11 cellular contexts compared by ENCODE assay signal in genomic region chr2:216555274-216555673, GRCh38. TPM values are rescaled to one million over a fixed set of nuclear protein-coding genes. Genes with fewer than 3 reads are reported as not detected.
DNase-seq lines count a peak whose midpoint lies in the region; ATAC-seq, FAIRE-seq and TF ChIP-seq lines count a peak whose summit lies in the region.
"Had no signal": no experiment of that assay in that cellular context is flagged by ENCODE, and none has a peak within 500 bp of the region (broad histone marks: within the 10 kb centered on the region; RNA-seq: fewer than 3 reads in every experiment).

No MANE protein-coding gene starts in this region.

- H3K4me1 Mint-ChIP-seq in brain, result peaks cover 68% of the 10 kb centered on the region
- H3K4me1 Mint-ChIP-seq in activated T-helper 2 cell treated with anti-CD3 and anti-CD28 coated beads, Interferon-gamma antibody, Interleukin-2, Interleukin-4, amounts not matched to agents 10 μg/mL and 5 μg/mL and 100 μg/mL, durations not matched to agents 14 hours and 24 hours and 36 hours (ENCODE audit: low read depth), result no peaks in the 10 kb centered on the region
- H3K4me1 Mint-ChIP-seq: CD4-positive, alpha-beta memory T cell had no signal

- no peak for FAIRE-seq in small intestine (lab: Jason Lieb, UNC)
- FAIRE-seq: colon had no signal

- H3K4me1 ChIP-seq in left lung (peaks cover 5 to 11% of the 10 kb centered on the region in 2 donors), small intestine (ENCODE audit: control insufficient read depth in 2 of 2, insufficient read depth in 1 of 2, low read depth in 1 of 2, low read length in 1 of 2) (no peaks in the 10 kb centered on the region)

- H3K4me3 ChIP-seq in left lung (no peak overlapping the region), small intestine (ENCODE audit: low read depth in 1 of 2, low read length in 2 of 2) (no peak overlapping the region)
- H3K4me3 ChIP-seq: ovary had no signal

- no peaks in the 10 kb centered on the region for H3K9me3 Mint-ChIP-seq in brain
- H3K9me3 Mint-ChIP-seq in activated T-helper 2 cell treated with anti-CD3 and anti-CD28 coated beads, Interferon-gamma antibody, Interleukin-2, Interleukin-4, amounts not matched to agents 10 μg/mL and 5 μg/mL and 100 μg/mL, durations not matched to agents 14 hours and 24 hours and 36 hours, result no peaks in the 10 kb centered on the region
- H3K9me3 Mint-ChIP-seq: CD4-positive, alpha-beta memory T cell had no signal

- intact Hi-C loops in left lung (cut with DNase I), result no loop called here
- intact Hi-C loops in activated T-helper 2 cell treated with anti-CD3 and anti-CD28 coated beads, Interferon-gamma antibody, Interleukin-2, Interleukin-4, amounts not matched to agents 10 μg/mL and 5 μg/mL and 100 μg/mL, durations not matched to agents 14 hours and 24 hours and 36 hours (cut with micrococcal nuclease), result no loop called here

- in situ Hi-C loops in ACHN (cut with HindIII; ENCODE audit: low pct_ligation_motif_present, low pct_unique_long_range_greater_than_20kb, low sequenced_read_pairs), result no loop called here

- H3K9me3 ChIP-seq in left lung, result no peaks in the 10 kb centered on the region
- H3K9me3 ChIP-seq in small intestine (ENCODE audit: control insufficient read depth, low read depth), result no peaks in the 10 kb centered on the region
- H3K9me3 ChIP-seq: ovary had no signal

- peak; percentile 73 for ATAC-seq in left lung
- ATAC-seq in GM18502 (IDR thresholded peaks at IDR 0.05; ENCODE audit: poor library complexity, unreplicated experiment), result no peak

- H3K27me3 Mint-ChIP-seq in brain, result peaks cover 3% of the 10 kb centered on the region
- H3K27me3 Mint-ChIP-seq in activated T-helper 2 cell treated with anti-CD3 and anti-CD28 coated beads, Interferon-gamma antibody, Interleukin-2, Interleukin-4, amounts not matched to agents 10 μg/mL and 5 μg/mL and 100 μg/mL, durations not matched to agents 14 hours and 24 hours and 36 hours (ENCODE audit: low read depth), result no peaks in the 10 kb centered on the region

- H3K27me3 ChIP-seq in left lung (no peaks in the 10 kb centered on the region), small intestine (ENCODE audit: control insufficient read depth in 2 of 2, insufficient read depth in 2 of 2, low read length in 2 of 2) (no peaks in the 10 kb centered on the region)
- H3K27me3 ChIP-seq: ovary had no signal

- no peak for TF ChIP-seq CTCF in brain (conservative IDR thresholded peaks at IDR 0.05)
- no peak for TF ChIP-seq CTCF in left lung (IDR thresholded peaks at IDR 0.05)

- 44 to 52% (median 48%) methylated on average over 6 of the region's 6 CpGs for WGBS in small intestine, 3 donors

- peak overlapping the region in 2 of 5 experiments; percentile 7 to 67 for H3K4me3 Mint-ChIP-seq in brain
- no peak overlapping the region for H3K4me3 Mint-ChIP-seq in activated T-helper 2 cell treated with anti-CD3 and anti-CD28 coated beads, Interferon-gamma antibody, Interleukin-2, Interleukin-4, amounts not matched to agents 10 μg/mL and 5 μg/mL and 100 μg/mL, durations not matched to agents 14 hours and 24 hours and 36 hours (ENCODE audit: low read depth)
- H3K4me3 Mint-ChIP-seq: CD4-positive, alpha-beta memory T cell had no signal

- peak overlapping the region in 4 of 5 experiments; percentile 74 to 93 (median 86) for H3K27ac Mint-ChIP-seq in brain
- H3K27ac Mint-ChIP-seq in activated T-helper 2 cell treated with anti-CD3 and anti-CD28 coated beads, Interferon-gamma antibody, Interleukin-2, Interleukin-4, amounts not matched to agents 10 μg/mL and 5 μg/mL and 100 μg/mL, durations not matched to agents 14 hours and 24 hours and 36 hours, result no peak overlapping the region
- H3K27ac Mint-ChIP-seq: CD4-positive, alpha-beta memory T cell had no signal

- H3K36me3 Mint-ChIP-seq in brain, result no peaks in the 10 kb centered on the region
- H3K36me3 Mint-ChIP-seq in activated T-helper 2 cell treated with anti-CD3 and anti-CD28 coated beads, Interferon-gamma antibody, Interleukin-2, Interleukin-4, amounts not matched to agents 10 μg/mL and 5 μg/mL and 100 μg/mL, durations not matched to agents 14 hours and 24 hours and 36 hours (ENCODE audit: low read depth), result no peaks in the 10 kb centered on the region
- H3K36me3 Mint-ChIP-seq: CD4-positive, alpha-beta memory T cell had no signal

- H3K27ac ChIP-seq in left lung (no peak overlapping the region), small intestine (ENCODE audit: low read depth in 1 of 2, low read length in 1 of 2) (no peak overlapping the region)
- H3K27ac ChIP-seq: ovary had no signal

- DNase-seq in ACHN (peak; percentile 50), M059J (ENCODE audit: low read depth) (peak; percentile 92), left lung (peak in 1 of 2 donors; percentile 73), small intestine (no peak), mesenteric fat pad (ENCODE audit: low spot score) (no peak)
- DNase-seq in activated T-helper 2 cell treated with anti-CD3 and anti-CD28 coated beads, Interferon-gamma antibody, Interleukin-2, Interleukin-4, amounts not matched to agents 10 μg/mL and 5 μg/mL and 100 μg/mL, durations not matched to agents 14 hours and 24 hours and 36 hours (ENCODE audit: low spot score), result no peak
- DNase-seq: CD4-positive, alpha-beta memory T cell had no signal

- H3K36me3 ChIP-seq in left lung, result no peaks in the 10 kb centered on the region
- no peaks in the 10 kb centered on the region for H3K36me3 ChIP-seq in small intestine (ENCODE audit: control insufficient read depth in 2 of 2, insufficient read depth in 2 of 2, low read length in 2 of 2)
- H3K36me3 ChIP-seq: ovary had no signal

RNA-seq across cellular contexts. Expression of gene RPL37A, which starts 56.6 kb away (rescaled TPM):
- total RNA-seq in M059J (2014; rRNA removed; shearing (Covaris generic)), result 761 and 975 TPM in 2 replicates
- polyA plus RNA-seq in brain (ENCODE audit: insufficient read depth, low read depth, low replicate concordance) (6,566 TPM), small intestine (1,000 to 10,000 TPM; 1,824 to 4,790 (median 3,591) TPM)
- total RNA-seq in left lung (1,000 to 10,000 TPM; 1,937 to 1,986 TPM), mesenteric fat pad (1,983 TPM)
- total RNA-seq in activated T-helper 2 cell treated with anti-CD3 and anti-CD28 coated beads, Interferon-gamma antibody, Interleukin-2, Interleukin-4, amounts not matched to agents 10 μg/mL and 5 μg/mL and 100 μg/mL, durations not matched to agents 14 hours and 24 hours and 36 hours, result 3,117 and 3,296 TPM in 2 replicates

Comparison
In these comparisons a context has a peak if more than half of its experiments do, and no peak if none do; other contexts are left out.
1. DNase-seq: peak in ACHN (single experiment) and M059J (single experiment); none in small intestine (single experiment), activated T-helper 2 cell treated with anti-CD3 and anti-CD28 coated beads, Interferon-gamma antibody, Interleukin-2, Interleukin-4, amounts not matched to agents 10 μg/mL and 5 μg/mL and 100 μg/mL, durations not matched to agents 14 hours and 24 hours and 36 hours (single experiment) and mesenteric fat pad (single experiment).